Comparison of ENCODE assay signal across 16 cellular contexts in genomic region chr1:186079084-186079684, GRCh38.
"Had no signal": no experiment of that assay in that cellular context is flagged by ENCODE, and none has a peak within 500 bp of the region (broad histone marks: within the 10 kb centered on the region; RNA-seq: fewer than 3 reads in every experiment).

No MANE protein-coding gene starts in this region.

- H3K4me1 ChIP-seq: tibial nerve, uterus had no signal

- H3K9me3 ChIP-seq: lower lobe of right lung, pancreas, tibial nerve, uterus had no signal

- H3K4me3 ChIP-seq: lower lobe of right lung, pancreas, tibial nerve, uterus had no signal

- ATAC-seq: left colon, lower lobe of right lung, pancreas had no signal

- DNase-seq: activated CD4-positive, alpha-beta T cell treated with anti-CD3 and anti-CD28 coated beads for 1 hour; activated CD4-positive, alpha-beta T cell treated with anti-CD3 and anti-CD28 coated beads, Interleukin-2, amount 50 U/mL, for 4 hours; activated naive CD4-positive, alpha-beta T cell treated with anti-CD3 and anti-CD28 coated beads for 36 hours; activated naive CD8-positive, alpha-beta T cell treated with anti-CD3 and anti-CD28 coated beads, Interleukin-2, amount 50 U/mL, for 24 hours; aorta; cerebellar nuclear complex; left colon; lower lobe of right lung; midbrain; pancreas; stimulated activated naive CD4-positive, alpha-beta T cell treated with Interleukin-2 at 50 U/mL for 16 hours; substantia nigra; uterus had no signal

- H3K4me3 Mint-ChIP-seq: activated naive CD4-positive, alpha-beta T cell treated with anti-CD3 and anti-CD28 coated beads for 36 hours; activated naive CD8-positive, alpha-beta T cell treated with anti-CD3 and anti-CD28 coated beads, Interleukin-2, amount 50 U/mL, for 24 hours; dendritic cell treated with granulocyte-macrophage colony-stimulating factor and Interleukin-4, amounts not matched to agents 40 ng/mL and 50 ng/mL, for 4 days had no signal

- H3K27me3 ChIP-seq: pancreas, tibial nerve, uterus had no signal

- H3K36me3 ChIP-seq: lower lobe of right lung, pancreas, tibial nerve, uterus had no signal

- H3K27ac ChIP-seq: lower lobe of right lung, pancreas, tibial nerve, uterus had no signal

- H3K27ac Mint-ChIP-seq: activated naive CD4-positive, alpha-beta T cell treated with anti-CD3 and anti-CD28 coated beads for 36 hours; activated naive CD8-positive, alpha-beta T cell treated with anti-CD3 and anti-CD28 coated beads, Interleukin-2, amount 50 U/mL, for 24 hours; activated T-helper 2 cell treated with anti-CD3 and anti-CD28 coated beads, Interferon-gamma antibody, Interleukin-2, Interleukin-4, amounts not matched to agents 10 μg/mL and 5 μg/mL and 100 μg/mL, durations not matched to agents 14 hours and 24 hours and 36 hours; dendritic cell treated with granulocyte-macrophage colony-stimulating factor and Interleukin-4, amounts not matched to agents 40 ng/mL and 50 ng/mL, for 4 days had no signal

- H3K27me3 Mint-ChIP-seq: activated naive CD8-positive, alpha-beta T cell treated with anti-CD3 and anti-CD28 coated beads, Interleukin-2, amount 50 U/mL, for 24 hours; dendritic cell treated with granulocyte-macrophage colony-stimulating factor and Interleukin-4, amounts not matched to agents 40 ng/mL and 50 ng/mL, for 4 days had no signal

- H3K9me3 Mint-ChIP-seq: activated naive CD4-positive, alpha-beta T cell treated with anti-CD3 and anti-CD28 coated beads for 36 hours; activated naive CD8-positive, alpha-beta T cell treated with anti-CD3 and anti-CD28 coated beads, Interleukin-2, amount 50 U/mL, for 24 hours; activated T-helper 2 cell treated with anti-CD3 and anti-CD28 coated beads, Interferon-gamma antibody, Interleukin-2, Interleukin-4, amounts not matched to agents 10 μg/mL and 5 μg/mL and 100 μg/mL, durations not matched to agents 14 hours and 24 hours and 36 hours; dendritic cell treated with granulocyte-macrophage colony-stimulating factor and Interleukin-4, amounts not matched to agents 40 ng/mL and 50 ng/mL, for 4 days had no signal
